In genomic region chr5:108380531-108381021, GRCh38 we compare ENCODE assay signal across 8 cellular contexts. TPM values are rescaled to one million over a fixed set of nuclear protein-coding genes. Genes with fewer than 3 reads are reported as not detected.
DNase-seq lines count a peak whose midpoint lies in the region; ATAC-seq and TF ChIP-seq lines count a peak whose summit lies in the region.

No MANE protein-coding gene starts in this region.

- no peaks in the 10 kb centered on the region for H3K27me3 ChIP-seq in skeletal muscle satellite cell (ENCODE audit: control insufficient read depth, insufficient read depth, low read length)

- H3K36me3 ChIP-seq in skeletal muscle satellite cell (ENCODE audit: insufficient read depth, low read length) = no peaks in the 10 kb centered on the region

- H3K9me3 ChIP-seq in skeletal muscle satellite cell (replicated peaks; ENCODE audit: low read length) = no peaks in the 10 kb centered on the region

- H3K4me1 ChIP-seq in skeletal muscle satellite cell (ENCODE audit: control insufficient read depth, insufficient read depth, low read length) = peaks cover 14% of the 10 kb centered on the region

- peak overlapping the region; percentile 98 for H3K9ac ChIP-seq in skeletal muscle satellite cell (ENCODE audit: low read depth, low read length)

- peak overlapping the region; percentile 99 for H3K4me3 ChIP-seq in skeletal muscle satellite cell (ENCODE audit: low read length)

- DNase-seq in CD1c-positive myeloid dendritic cell (ENCODE audit: extremely low spot score) = peak; percentile 42
- DNase-seq in amygdala (lab: John Stamatoyannopoulos, UW) = peak in 42 of 56 donors; percentile 4 to 62 (median 31)
- peak in 44 of 51 donors; percentile 5 to 59 (median 29) for DNase-seq in hypothalamus (lab: John Stamatoyannopoulos, UW)
- DNase-seq in DMS153 treated with DMSO at 0.1 percent for 48 hours (lab: John Stamatoyannopoulos, UW; ENCODE audit: unreplicated experiment) = no peak

- H3K4me2 ChIP-seq in skeletal muscle satellite cell (ENCODE audit: low read length) = peak overlapping the region; percentile 87

- peak; percentile 56 for TF ChIP-seq POLR2A in GM19099 (IDR thresholded peaks at IDR 0.05; ENCODE audit: extremely low read depth, insufficient read length, low read depth)

- peak; percentile 23 for ATAC-seq in HG03342 (IDR thresholded peaks at IDR 0.05; ENCODE audit: unreplicated experiment)
- peak; percentile 11; the same call in 2 of the 3 replicates for ATAC-seq in SK-N-SH treated with all-trans-retinoic acid at 6 μM for 48 hours

TF ChIP-seq in SK-N-SH treated with all-trans-retinoic acid at 6 μM for 48 hours, 23 proteins besides CTCF, POLR2A, EP300 and RAD21:
- no peak for TF ChIP-seq PPARA (CRISPR knock-in tag; IDR thresholded peaks at IDR 0.05; ENCODE audit: borderline replicate concordance)
- TF ChIP-seq SNAI2 (CRISPR knock-in tag; IDR thresholded peaks at IDR 0.05) = no peak
- TF ChIP-seq TOX (CRISPR knock-in tag; IDR thresholded peaks at IDR 0.05; ENCODE audit: borderline replicate concordance) = no peak
- no peak for TF ChIP-seq RARB (CRISPR knock-in tag; IDR thresholded peaks at IDR 0.05)
- no peak for TF ChIP-seq BACH2 (CRISPR knock-in tag; IDR thresholded peaks at IDR 0.05; ENCODE audit: borderline replicate concordance)
- TF ChIP-seq ZFP30 (CRISPR knock-in tag; IDR thresholded peaks at IDR 0.05) = no peak
- TF ChIP-seq CSDC2 (CRISPR knock-in tag; IDR thresholded peaks at IDR 0.05) = no peak
- no peak for TF ChIP-seq ZFP3 (CRISPR knock-in tag; IDR thresholded peaks at IDR 0.05)
- TF ChIP-seq ZC3H10 (CRISPR knock-in tag; IDR thresholded peaks at IDR 0.05) = no peak
- TF ChIP-seq ZNF8 (CRISPR knock-in tag; IDR thresholded peaks at IDR 0.05) = no peak
- no peak for TF ChIP-seq GLIS3 (CRISPR knock-in tag; IDR thresholded peaks at IDR 0.05)
- no peak for TF ChIP-seq CREB5 (CRISPR knock-in tag; IDR thresholded peaks at IDR 0.05; ENCODE audit: low read depth)
- no peak for TF ChIP-seq ISL1 (CRISPR knock-in tag; IDR thresholded peaks at IDR 0.05)
- no peak for TF ChIP-seq ESRRG (CRISPR knock-in tag; IDR thresholded peaks at IDR 0.05)
- TF ChIP-seq CSRNP3 (CRISPR knock-in tag; IDR thresholded peaks at IDR 0.05) = no peak
- TF ChIP-seq POU6F1 (CRISPR knock-in tag; IDR thresholded peaks at IDR 0.05; ENCODE audit: borderline replicate concordance, low read depth) = no peak
- no peak for TF ChIP-seq OSR1 (CRISPR knock-in tag; IDR thresholded peaks at IDR 0.05)

RNA-seq across cellular contexts. Expression of gene FBXL17, which starts 1.3 kb away (rescaled TPM):
- total RNA-seq in skeletal muscle satellite cell (2012; rRNA removed) = 8.1 and 9.2 TPM in 2 replicates
